Comparison of ENCODE assay signal across 21 cellular contexts in the genomic region with DNA sequence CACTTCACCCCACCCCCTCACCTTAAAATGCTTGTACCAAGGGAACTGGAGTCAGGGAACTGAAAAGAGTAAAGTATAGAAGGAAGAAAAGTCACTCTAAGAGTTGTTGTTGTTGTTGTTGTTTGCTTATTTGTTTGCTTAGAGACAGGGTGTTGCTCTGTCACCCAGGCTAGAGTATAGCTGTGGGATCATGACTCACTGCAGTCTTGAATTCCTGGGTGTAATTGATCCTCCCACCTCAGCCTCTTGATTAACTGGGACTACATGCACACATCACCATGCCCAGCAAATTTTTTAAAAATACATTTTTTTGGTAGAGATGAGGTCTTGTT.
DNase-seq lines count a peak whose midpoint lies in the region; ATAC-seq and TF ChIP-seq lines count a peak whose summit lies in the region.
"Had no signal": no experiment of that assay in that cellular context is flagged by ENCODE, and none has a peak within 500 bp of the region (broad histone marks: within the 10 kb centered on the region; RNA-seq: fewer than 3 reads in every experiment).

No MANE protein-coding gene starts in this region.

- ATAC-seq in heart left ventricle, result no peak
- ATAC-seq: lower lobe of right lung; naive thymus-derived CD4-positive, alpha-beta T cell; stimulated activated naive CD8-positive, alpha-beta T cell treated with anti-CD3 and anti-CD28 coated beads, Interleukin-15, amount 100 ng/mL, for 72 hours had no signal

- H2AFZ ChIP-seq in osteoblast (ENCODE audit: low read length), result no peak overlapping the region
- H2AFZ ChIP-seq: parathyroid adenoma had no signal

- no peaks in the 10 kb centered on the region for H4K20me1 ChIP-seq in osteoblast (ENCODE audit: insufficient read depth, low read length)

- H3K9me3 ChIP-seq in osteoblast (ENCODE audit: low read depth, low read length) (no peaks in the 10 kb centered on the region), heart left ventricle (no peaks in the 10 kb centered on the region)
- H3K9me3 ChIP-seq: adrenal gland, esophagus squamous epithelium, lower lobe of right lung, transverse colon had no signal

- H3K36me3 ChIP-seq in osteoblast (ENCODE audit: insufficient read depth, low read length) (no peaks in the 10 kb centered on the region), heart left ventricle (no peaks in the 10 kb centered on the region)
- H3K36me3 ChIP-seq: adrenal gland, cardiac muscle cell, esophagus squamous epithelium, lower lobe of right lung, transverse colon had no signal

- TF ChIP-seq CTCF in RWPE1 (conservative IDR thresholded peaks at IDR 0.05; ENCODE audit: low read depth) (no peak), epithelial cell of esophagus (IDR thresholded peaks at IDR 0.05; ENCODE audit: insufficient read depth, low read depth, low read length, missing control alignments) (no peak), osteoblast (IDR thresholded peaks at IDR 0.05; ENCODE audit: extremely low read depth, low read depth, low read length) (no peak), heart left ventricle (IDR thresholded peaks at IDR 0.05) (no peak)

- POLR2A ChIA-PET in RWPE1 (lab: Yijun Ruan, JAX; ENCODE audit: low non-redundant PET), result no interaction called here

- H3K4me3 ChIP-seq in epithelial cell of esophagus (ENCODE audit: low read length), result no peak overlapping the region
- no peak overlapping the region for H3K4me3 ChIP-seq in osteoblast (ENCODE audit: insufficient read depth, low read length)
- no peak overlapping the region for H3K4me3 ChIP-seq in heart left ventricle
- H3K4me3 ChIP-seq: adrenal gland, cardiac muscle cell, esophagus squamous epithelium, lower lobe of right lung, transverse colon had no signal

- no peaks in the 10 kb centered on the region for H3K27me3 ChIP-seq in osteoblast (ENCODE audit: insufficient read depth, low read length)
- no peaks in the 10 kb centered on the region for H3K27me3 ChIP-seq in heart left ventricle
- H3K27me3 ChIP-seq: adrenal gland, cardiac muscle cell, esophagus squamous epithelium, transverse colon had no signal

- CTCF ChIA-PET in RWPE1 (lab: Yijun Ruan, JAX), result no interaction called here

- intact Hi-C loops in heart left ventricle (cut with DNase I), result no loop called here

- no peak for TF ChIP-seq POLR2A in heart left ventricle (IDR thresholded peaks at IDR 0.05)

- H3K4me2 ChIP-seq in osteoblast (ENCODE audit: insufficient read depth, low read length), result peak overlapping the region; percentile 55

- no peak overlapping the region for H3K27ac ChIP-seq in RWPE1
- H3K27ac ChIP-seq in osteoblast (ENCODE audit: low read depth, low read length), result peak overlapping the region; percentile 79
- H3K27ac ChIP-seq in heart left ventricle, result no peak overlapping the region
- H3K27ac ChIP-seq: adrenal gland, cardiac muscle cell, esophagus squamous epithelium, lower lobe of right lung, parathyroid adenoma, transverse colon had no signal

- no peaks in the 10 kb centered on the region for H3K79me2 ChIP-seq in osteoblast (ENCODE audit: insufficient read depth, low read length)
- H3K79me2 ChIP-seq: parathyroid adenoma had no signal

- H3K4me1 ChIP-seq in osteoblast (ENCODE audit: insufficient read depth, low read length) (peaks cover 22% of the 10 kb centered on the region), heart left ventricle (no peaks in the 10 kb centered on the region)
- H3K4me1 ChIP-seq: adrenal gland, esophagus squamous epithelium, lower lobe of right lung, parathyroid adenoma, transverse colon had no signal

- DNase-seq in GM03348 (ENCODE audit: low spot score) (peak; percentile 9), RWPE1 (ENCODE audit: low spot score) (peak; percentile 4), epithelial cell of esophagus (ENCODE audit: low read depth) (peak; percentile 60), osteoblast (ENCODE audit: insufficient read length, low spot score, missing footprints) (no peak), NCI-H446 treated with DMSO at 0.1 percent for 48 hours (lab: John Stamatoyannopoulos, UW) (no peak), cerebellum (ENCODE audit: low spot score) (no peak), hepatic stellate cell (ENCODE audit: low spot score) (no peak), heart left ventricle (no peak)
- DNase-seq: activated CD4-positive, alpha-beta T cell treated with anti-CD3 and anti-CD28 coated beads for 48 hours; activated effector memory CD4-positive, alpha-beta T cell treated with anti-CD3 and anti-CD28 coated beads, Interleukin-2, amount 50 U/mL, for 16 hours; adrenal gland; esophagus squamous epithelium; lower lobe of right lung; naive thymus-derived CD4-positive, alpha-beta T cell; NCI-H187; NK-92 treated with Interleukin-12 subunit alpha and Interleukin-12 subunit beta, amount 100 ng/mL, for 24 hours; stimulated activated CD4-positive, alpha-beta T cell treated with anti-CD3 and anti-CD28 coated beads, Interleukin-2, amount 100 ng/mL, for 24 hours; stimulated activated naive CD8-positive, alpha-beta T cell treated with anti-CD3 and anti-CD28 coated beads, Interleukin-15, amount 100 ng/mL, for 72 hours; transverse colon had no signal

Comparison
In these comparisons a context has a peak if more than half of its experiments do, and no peak if none do; other contexts are left out.
1. DNase-seq: peak in GM03348 (single experiment), RWPE1 (single experiment) and epithelial cell of esophagus (single experiment); none in osteoblast (single experiment), NCI-H446 treated with DMSO at 0.1 percent for 48 hours (single experiment), cerebellum (single experiment), hepatic stellate cell (single experiment) and heart left ventricle (0 of 5).